17 cellular contexts compared by ENCODE assay signal in the genomic region with DNA sequence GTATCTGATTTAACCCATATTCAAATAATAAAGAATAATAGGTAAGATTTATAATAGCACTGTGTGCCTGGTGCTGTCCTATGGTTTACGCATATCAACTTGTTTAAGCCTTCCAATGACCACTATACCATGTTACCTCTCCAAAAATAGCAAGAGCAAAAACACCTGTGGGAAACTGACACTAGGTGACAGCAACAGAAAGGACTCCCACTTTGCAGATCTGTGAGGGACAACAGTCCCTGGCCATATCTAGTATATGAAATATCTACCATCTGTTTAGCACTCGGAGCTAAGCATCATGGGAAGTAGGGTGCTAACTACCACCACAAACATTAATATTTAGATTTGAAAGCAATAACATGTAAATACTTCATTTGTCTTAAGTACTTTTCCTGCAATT.
"Had no signal": no experiment of that assay in that cellular context is flagged by ENCODE, and none has a peak within 500 bp of the region (broad histone marks: within the 10 kb centered on the region; RNA-seq: fewer than 3 reads in every experiment).

No MANE protein-coding gene starts in this region.

- H3K4me3 ChIP-seq: heart left ventricle, pancreas, psoas muscle, right atrium auricular region, upper lobe of right lung had no signal

- H3K9me3 ChIP-seq: heart left ventricle, pancreas, psoas muscle, right atrium auricular region, upper lobe of right lung had no signal

- H3K27me3 ChIP-seq: heart left ventricle, pancreas, right atrium auricular region, upper lobe of right lung had no signal

- DNase-seq: activated CD4-positive, alpha-beta T cell treated with anti-CD3 and anti-CD28 coated beads for 1 hour; activated CD4-positive, alpha-beta T cell treated with anti-CD3 and anti-CD28 coated beads, Interleukin-2, amount 50 U/mL, for 1 hour; activated CD8-positive, alpha-beta T cell treated with anti-CD3 and anti-CD28 coated beads, Interleukin-2, amount 10 ng/mL, durations not matched to agents 7 days and 5 days; activated gamma-delta T cell; activated naive CD4-positive, alpha-beta T cell treated with anti-CD3 and anti-CD28 coated beads, Interleukin-2, amount 50 U/mL, for 16 hours; activated naive CD8-positive, alpha-beta T cell treated with anti-CD3 and anti-CD28 coated beads, Interleukin-2, amount 50 U/mL, for 24 hours; cerebellar nuclear complex; cortex of kidney; heart left ventricle; pancreas; psoas muscle; stimulated activated CD4-positive, alpha-beta T cell treated with anti-CD3 and anti-CD28 coated beads, Interleukin-4, amount 100 ng/mL, for 4 hours; stimulated activated naive CD8-positive, alpha-beta T cell treated with anti-CD3 and anti-CD28 coated beads, Interleukin-15, Interleukin-2, amounts not matched to agents 100 U/mL and 50 U/mL, for 24 hours; upper lobe of right lung had no signal

- ATAC-seq: activated CD8-positive, alpha-beta T cell treated with anti-CD3 and anti-CD28 coated beads, Interleukin-2, amount 10 ng/mL, durations not matched to agents 7 days and 5 days; activated naive CD8-positive, alpha-beta T cell treated with anti-CD3 and anti-CD28 coated beads, Interleukin-2, amount 50 U/mL, for 24 hours; heart left ventricle; natural killer cell treated with Interleukin-12 subunit alpha and Interleukin-12 subunit beta and Interleukin-15 and Interleukin-18, amount 100 ng/mL, for 72 hours; pancreas; psoas muscle; stimulated activated naive CD8-positive, alpha-beta T cell treated with anti-CD3 and anti-CD28 coated beads, Interleukin-15, Interleukin-2, amounts not matched to agents 100 U/mL and 50 U/mL, for 24 hours; upper lobe of right lung had no signal

- H3K27ac ChIP-seq: epithelial cell of prostate, heart left ventricle, pancreas, psoas muscle, right atrium auricular region, upper lobe of right lung had no signal

- H3K4me1 ChIP-seq: pancreas, psoas muscle, right atrium auricular region, upper lobe of right lung had no signal

- H3K36me3 ChIP-seq: heart left ventricle, pancreas, right atrium auricular region, upper lobe of right lung had no signal
